In genomic region chr4:59175588-59175987, GRCh38 we compare ENCODE assay signal across 25 cellular contexts.
"Had no signal": no experiment of that assay in that cellular context is flagged by ENCODE, and none has a peak within 500 bp of the region (broad histone marks: within the 10 kb centered on the region; RNA-seq: fewer than 3 reads in every experiment).

No MANE protein-coding gene starts in this region.

- H3K4me1 ChIP-seq: gastrocnemius medialis, heart left ventricle, left lung, parathyroid adenoma, sigmoid colon, stomach, thyroid gland, vagina had no signal

- H3K9ac ChIP-seq: neural progenitor cell, parathyroid adenoma had no signal

- H3K4me3 ChIP-seq: gastrocnemius medialis, heart left ventricle, hepatocyte, left lung, neural progenitor cell, sigmoid colon, stomach, thyroid gland, vagina had no signal

- H3K79me2 ChIP-seq: hepatocyte, parathyroid adenoma had no signal

- FAIRE-seq: islet of Langerhans had no signal

- H3K27ac ChIP-seq: epithelial cell of prostate, gastrocnemius medialis, heart left ventricle, hepatocyte, left lung, neural progenitor cell, parathyroid adenoma, sigmoid colon, stomach, thyroid gland, vagina had no signal

- H3K36me3 ChIP-seq: gastrocnemius medialis, heart left ventricle, left lung, neural progenitor cell, sigmoid colon, stomach, thyroid gland, vagina had no signal

- H3K27me3 ChIP-seq: gastrocnemius medialis, heart left ventricle, hepatocyte, left lung, neural progenitor cell, sigmoid colon, stomach, thyroid gland, vagina had no signal

- H3K4me2 ChIP-seq: hepatocyte, neural progenitor cell had no signal

- H3K9me3 ChIP-seq: gastrocnemius medialis, heart left ventricle, sigmoid colon, stomach, thyroid gland, vagina had no signal

- DNase-seq: effector CD8-positive, alpha-beta T cell; endodermal cell; foreskin fibroblast; gastrocnemius medialis; heart left ventricle; left cardiac atrium; left lung; mesendoderm; midbrain; naive thymus-derived CD4-positive, alpha-beta T cell; sigmoid colon; stimulated activated CD4-positive, alpha-beta T cell treated with anti-CD3 and anti-CD28 coated beads, Interleukin-2, amount 100 ng/mL, for 24 hours; stimulated activated CD4-positive, alpha-beta T cell treated with anti-CD3 and anti-CD28 coated beads, Interleukin-4, amount 100 ng/mL, for 24 hours; stimulated activated naive CD4-positive, alpha-beta T cell treated with Interleukin-2 at 50 U/mL for 16 hours; stomach; thyroid gland; trophoblast cell had no signal

- H2AFZ ChIP-seq: hepatocyte, neural progenitor cell, parathyroid adenoma had no signal

- ATAC-seq: esophagus mucosa; gastrocnemius medialis; heart left ventricle; left cardiac atrium; left lung; naive thymus-derived CD4-positive, alpha-beta T cell; stimulated activated effector memory CD8-positive, alpha-beta T cell treated with anti-CD3 and anti-CD28 coated beads, Interleukin-12 subunit alpha, Interleukin-12 subunit beta, amount 100 ng/mL, for 72 hours had no signal
